Comparison of ENCODE assay signal across 21 cellular contexts in genomic region chr3:21326704-21327103, GRCh38.
DNase-seq lines count a peak whose midpoint lies in the region; FAIRE-seq and TF ChIP-seq lines count a peak whose summit lies in the region.
"Had no signal": no experiment of that assay in that cellular context is flagged by ENCODE, and none has a peak within 500 bp of the region (broad histone marks: within the 10 kb centered on the region; RNA-seq: fewer than 3 reads in every experiment).

No MANE protein-coding gene starts in this region.

- no peak overlapping the region for H3K4me3 ChIP-seq in astrocyte (ENCODE audit: insufficient read depth, low read depth, low read length)
- H3K4me3 ChIP-seq in fibroblast of pulmonary artery (replicated peaks; ENCODE audit: low read depth, low read length), result no peak overlapping the region
- no peak overlapping the region for H3K4me3 ChIP-seq in small intestine (ENCODE audit: low read depth in 1 of 2, low read length in 2 of 2)
- H3K4me3 ChIP-seq: left ventricle myocardium inferior, pancreas, Peyer's patch, thyroid gland had no signal

- TF ChIP-seq CTCF in astrocyte (IDR thresholded peaks at IDR 0.05; ENCODE audit: insufficient read depth, low read depth, low read length) (no peak), fibroblast of pulmonary artery (IDR thresholded peaks at IDR 0.05; ENCODE audit: low read length, missing control alignments) (no peak)

- H3K27me3 Mint-ChIP-seq in astrocyte (ENCODE audit: low read depth, unreplicated experiment), result no peaks in the 10 kb centered on the region
- H3K27me3 Mint-ChIP-seq: activated CD4-positive, alpha-beta T cell treated with anti-CD3 and anti-CD28 coated beads, Interleukin-2, amount 10 ng/mL, durations not matched to agents 24 days and 14 days; activated naive CD4-positive, alpha-beta T cell treated with anti-CD3 and anti-CD28 coated beads, Interleukin-2, amount 10 ng/mL, durations not matched to agents 7 days and 5 days; central memory CD8-positive, alpha-beta T cell had no signal

- no peaks in the 10 kb centered on the region for H3K36me3 Mint-ChIP-seq in astrocyte (ENCODE audit: low read depth, unreplicated experiment)
- H3K36me3 Mint-ChIP-seq: activated naive CD4-positive, alpha-beta T cell treated with anti-CD3 and anti-CD28 coated beads, Interleukin-2, amount 10 ng/mL, durations not matched to agents 7 days and 5 days had no signal

- FAIRE-seq in astrocyte (lab: Jason Lieb, UNC) (no peak), small intestine (lab: Jason Lieb, UNC) (no peak)
- FAIRE-seq: pancreas had no signal

- WGBS in small intestine, 3 donors, result 74 to 77% (median 74%) methylated on average over 2 of the region's 2 CpGs

- peaks cover 13% of the 10 kb centered on the region for H3K4me1 ChIP-seq in astrocyte (ENCODE audit: insufficient read depth, low read length)
- H3K4me1 ChIP-seq in small intestine (ENCODE audit: control insufficient read depth in 2 of 2, insufficient read depth in 1 of 2, low read depth in 1 of 2, low read length in 1 of 2), result no peaks in the 10 kb centered on the region
- H3K4me1 ChIP-seq: pancreas, Peyer's patch, thyroid gland had no signal

- peaks cover 31% of the 10 kb centered on the region for H3K4me1 Mint-ChIP-seq in astrocyte (ENCODE audit: low read depth, unreplicated experiment)
- H3K4me1 Mint-ChIP-seq: activated naive CD4-positive, alpha-beta T cell treated with anti-CD3 and anti-CD28 coated beads, Interleukin-2, amount 10 ng/mL, durations not matched to agents 7 days and 5 days; central memory CD8-positive, alpha-beta T cell had no signal

- H3K27ac Mint-ChIP-seq in astrocyte (ENCODE audit: unreplicated experiment), result peak overlapping the region; percentile 70
- H3K27ac Mint-ChIP-seq: activated CD4-positive, alpha-beta T cell treated with anti-CD3 and anti-CD28 coated beads, Interleukin-2, amount 10 ng/mL, durations not matched to agents 24 days and 14 days; activated naive CD4-positive, alpha-beta T cell treated with anti-CD3 and anti-CD28 coated beads, Interleukin-2, amount 10 ng/mL, durations not matched to agents 7 days and 5 days had no signal

- no peak overlapping the region for H3K4me3 Mint-ChIP-seq in astrocyte (ENCODE audit: unreplicated experiment)
- H3K4me3 Mint-ChIP-seq: activated CD4-positive, alpha-beta T cell treated with anti-CD3 and anti-CD28 coated beads, Interleukin-2, amount 10 ng/mL, durations not matched to agents 24 days and 14 days; activated naive CD4-positive, alpha-beta T cell treated with anti-CD3 and anti-CD28 coated beads, Interleukin-2, amount 10 ng/mL, durations not matched to agents 7 days and 5 days; central memory CD8-positive, alpha-beta T cell had no signal

- H3K9ac ChIP-seq in astrocyte (ENCODE audit: low read length), result peak overlapping the region; percentile 33

- H3K9me3 Mint-ChIP-seq in astrocyte (ENCODE audit: unreplicated experiment), result no peaks in the 10 kb centered on the region
- H3K9me3 Mint-ChIP-seq: activated CD4-positive, alpha-beta T cell treated with anti-CD3 and anti-CD28 coated beads, Interleukin-2, amount 10 ng/mL, durations not matched to agents 24 days and 14 days; activated naive CD4-positive, alpha-beta T cell treated with anti-CD3 and anti-CD28 coated beads, Interleukin-2, amount 10 ng/mL, durations not matched to agents 7 days and 5 days had no signal

- H3K9me3 ChIP-seq in astrocyte (ENCODE audit: insufficient read depth, low read depth, low read length) (no peaks in the 10 kb centered on the region), small intestine (ENCODE audit: control insufficient read depth, low read depth) (no peaks in the 10 kb centered on the region)
- H3K9me3 ChIP-seq: left ventricle myocardium inferior, pancreas, Peyer's patch, thyroid gland had no signal

- H3K4me2 ChIP-seq in astrocyte (ENCODE audit: low read length), result peak overlapping the region; percentile 53

- no peaks in the 10 kb centered on the region for H3K36me3 ChIP-seq in astrocyte (ENCODE audit: insufficient read depth, low read length)
- no peaks in the 10 kb centered on the region for H3K36me3 ChIP-seq in small intestine (ENCODE audit: control insufficient read depth in 2 of 2, insufficient read depth in 2 of 2, low read length in 2 of 2)
- H3K36me3 ChIP-seq: left ventricle myocardium inferior, pancreas, Peyer's patch, thyroid gland had no signal

- H3K27me3 ChIP-seq in astrocyte (ENCODE audit: insufficient read depth, low read length) (no peaks in the 10 kb centered on the region), small intestine (ENCODE audit: control insufficient read depth in 2 of 2, insufficient read depth in 2 of 2, low read length in 2 of 2) (no peaks in the 10 kb centered on the region)
- H3K27me3 ChIP-seq: pancreas, Peyer's patch, thyroid gland had no signal

- no peaks in the 10 kb centered on the region for H4K20me1 ChIP-seq in astrocyte (ENCODE audit: insufficient read depth, low read length)

- no peaks in the 10 kb centered on the region for H3K79me2 ChIP-seq in astrocyte (ENCODE audit: insufficient read depth, low read length)

- peak; percentile 2 for DNase-seq in COLO829 (ENCODE audit: low spot score)
- DNase-seq in astrocyte (ENCODE audit: low read depth), result peak; percentile 96
- DNase-seq in fibroblast of pulmonary artery (ENCODE audit: low read depth), result peak; percentile 83
- peak; percentile 54 for DNase-seq in retina
- DNase-seq in SIG-M5 (lab: John Stamatoyannopoulos, UW), result no peak
- no peak for DNase-seq in small intestine
- no peak for DNase-seq in activated CD4-positive, alpha-beta T cell treated with anti-CD3 and anti-CD28 coated beads, Interleukin-2, amount 50 U/mL, for 4 hours
- DNase-seq in stimulated activated naive CD4-positive, alpha-beta T cell treated with Interleukin-2 at 50 U/mL for 16 hours (lab: John Stamatoyannopoulos, UW), result no peak
- DNase-seq: activated CD4-positive, alpha-beta T cell treated with anti-CD3 and anti-CD28 coated beads, Interleukin-2, amount 10 ng/mL, durations not matched to agents 24 days and 14 days; activated naive CD4-positive, alpha-beta T cell treated with anti-CD3 and anti-CD28 coated beads, Interleukin-2, amount 10 ng/mL, durations not matched to agents 7 days and 5 days; C1 segment of cervical spinal cord; DMS79; effector CD8-positive, alpha-beta T cell; foreskin melanocyte; H7; left ventricle myocardium inferior; NCI-H1105; pancreas; Peyer's patch; thyroid gland had no signal

- H3K27ac ChIP-seq in astrocyte (ENCODE audit: low read depth, low read length) (peak overlapping the region; percentile 53), small intestine (ENCODE audit: low read depth in 1 of 2, low read length in 1 of 2) (no peak overlapping the region)
- H3K27ac ChIP-seq: left ventricle myocardium inferior, pancreas, Peyer's patch, thyroid gland had no signal

- peak overlapping the region; percentile 21 for H2AFZ ChIP-seq in astrocyte (ENCODE audit: low read depth, low read length)

Comparison
In these comparisons a context has a peak if more than half of its experiments do, and no peak if none do; other contexts are left out.
1. DNase-seq: peak in COLO829 (single experiment), astrocyte (single experiment), fibroblast of pulmonary artery (single experiment) and retina (single experiment); none in SIG-M5 (single experiment), small intestine (single experiment), activated CD4-positive, alpha-beta T cell treated with anti-CD3 and anti-CD28 coated beads, Interleukin-2, amount 50 U/mL, for 4 hours (0 of 2) and stimulated activated naive CD4-positive, alpha-beta T cell treated with Interleukin-2 at 50 U/mL for 16 hours (single experiment).